ENCODE assay signal across 2 cellular contexts in the genomic region with DNA sequence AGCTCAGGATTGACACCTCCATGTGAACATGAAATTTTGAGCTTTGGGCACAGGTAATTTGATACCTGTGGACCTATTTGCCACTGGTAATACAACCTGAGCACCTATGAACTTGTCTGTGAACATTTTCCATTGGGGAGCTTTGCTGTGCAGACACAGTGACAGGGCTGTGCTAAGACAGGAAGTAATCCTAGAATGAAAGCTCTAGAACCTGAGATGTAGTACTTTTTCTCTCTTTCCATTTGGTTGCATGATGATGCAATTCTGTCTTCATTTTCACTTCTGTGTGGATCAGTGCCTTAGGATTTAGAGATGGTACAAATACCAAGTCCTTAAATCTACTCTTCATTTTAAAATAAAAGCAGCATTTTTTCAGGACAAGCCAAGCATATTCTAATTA.
TF ChIP-seq lines count a peak whose summit lies in the region.

No MANE protein-coding gene starts in this region.

TF ChIP-seq in IMR-90, 13 proteins besides CTCF, POLR2A, EP300 and RAD21:
- TF ChIP-seq SMC3 (IDR thresholded peaks at IDR 0.05; ENCODE audit: low read depth, low read length), result no peak
- TF ChIP-seq MAFK (IDR thresholded peaks at IDR 0.05; ENCODE audit: low read depth, low read length), result no peak
- TF ChIP-seq MXI1 (IDR thresholded peaks at IDR 0.05; ENCODE audit: borderline replicate concordance, low read depth, low read length), result no peak
- peak; percentile 76 for TF ChIP-seq CEBPB (IDR thresholded peaks at IDR 0.05; ENCODE audit: low read depth, low read length)
- TF ChIP-seq NFE2L2 (IDR thresholded peaks at IDR 0.05; ENCODE audit: low read depth, low read length), result no peak

TF ChIP-seq in GM12878, 131 proteins besides CTCF, POLR2A, EP300 and RAD21 (continues in another document):
- TF ChIP-seq SKIL (IDR thresholded peaks at IDR 0.05; ENCODE audit: low read depth, poor library complexity, severe bottlenecking), result no peak
- TF ChIP-seq IKZF2 (IDR thresholded peaks at IDR 0.05), result peak; percentile 43 to 45; a peak in 1 of 4 replicates
- no peak for TF ChIP-seq ZNF592 (IDR thresholded peaks at IDR 0.05)
- peak; percentile 46 to 85; a peak in 2 of 4 replicates for TF ChIP-seq CEBPB (IDR thresholded peaks at IDR 0.05; ENCODE audit: borderline replicate concordance in 1 of 2, low read depth in 2 of 2, low read length in 2 of 2)
- no peak for TF ChIP-seq ZNF622 (IDR thresholded peaks at IDR 0.05)
- no peak for TF ChIP-seq CHD4 (IDR thresholded peaks at IDR 0.05)
- TF ChIP-seq MYC (IDR thresholded peaks at IDR 0.05; ENCODE audit: insufficient read depth, insufficient read length, insufficient replicate concordance, low read length, severe bottlenecking), result no peak
- no peak for TF ChIP-seq KDM1A (IDR thresholded peaks at IDR 0.05; ENCODE audit: borderline replicate concordance)
- TF ChIP-seq WRNIP1 (IDR thresholded peaks at IDR 0.05; ENCODE audit: borderline replicate concordance, low read depth, low read length), result no peak
- no peak for TF ChIP-seq ZNF24 (IDR thresholded peaks at IDR 0.05)
- TF ChIP-seq ZBED1 (IDR thresholded peaks at IDR 0.05; ENCODE audit: borderline replicate concordance), result no peak
- no peak for TF ChIP-seq RB1 (IDR thresholded peaks at IDR 0.05; ENCODE audit: borderline replicate concordance)
- no peak for TF ChIP-seq YBX1 (IDR thresholded peaks at IDR 0.05)
- TF ChIP-seq, protein P1, sequence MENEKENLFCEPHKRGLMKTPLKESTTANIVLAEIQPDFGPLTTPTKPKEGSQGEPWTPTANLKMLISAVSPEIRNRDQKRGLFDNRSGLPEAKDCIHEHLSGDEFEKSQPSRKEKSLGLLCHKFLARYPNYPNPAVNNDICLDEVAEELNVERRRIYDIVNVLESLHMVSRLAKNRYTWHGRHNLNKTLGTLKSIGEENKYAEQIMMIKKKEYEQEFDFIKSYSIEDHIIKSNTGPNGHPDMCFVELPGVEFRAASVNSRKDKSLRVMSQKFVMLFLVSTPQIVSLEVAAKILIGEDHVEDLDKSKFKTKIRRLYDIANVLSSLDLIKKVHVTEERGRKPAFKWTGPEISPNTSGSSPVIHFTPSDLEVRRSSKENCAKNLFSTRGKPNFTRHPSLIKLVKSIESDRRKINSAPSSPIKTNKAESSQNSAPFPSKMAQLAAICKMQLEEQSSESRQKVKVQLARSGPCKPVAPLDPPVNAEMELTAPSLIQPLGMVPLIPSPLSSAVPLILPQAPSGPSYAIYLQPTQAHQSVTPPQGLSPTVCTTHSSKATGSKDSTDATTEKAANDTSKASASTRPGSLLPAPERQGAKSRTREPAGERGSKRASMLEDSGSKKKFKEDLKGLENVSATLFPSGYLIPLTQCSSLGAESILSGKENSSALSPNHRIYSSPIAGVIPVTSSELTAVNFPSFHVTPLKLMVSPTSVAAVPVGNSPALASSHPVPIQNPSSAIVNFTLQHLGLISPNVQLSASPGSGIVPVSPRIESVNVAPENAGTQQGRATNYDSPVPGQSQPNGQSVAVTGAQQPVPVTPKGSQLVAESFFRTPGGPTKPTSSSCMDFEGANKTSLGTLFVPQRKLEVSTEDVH (IDR thresholded peaks at IDR 0.05; ENCODE audit: low read depth, partially characterized antibody), result no peak
- no peak for TF ChIP-seq PML (IDR thresholded peaks at IDR 0.05; ENCODE audit: low read length)
- TF ChIP-seq CREB1 (IDR thresholded peaks at IDR 0.05; ENCODE audit: low read depth), result peak; percentile 40; the same call in 1 of the 2 replicates
- TF ChIP-seq RELB (IDR thresholded peaks at IDR 0.05; ENCODE audit: low read depth), result 0 out of 2 replicates have a peak, but pooled peaks have one; percentile 13
- no peak for TF ChIP-seq PKNOX1 (IDR thresholded peaks at IDR 0.05)
- TF ChIP-seq, protein P2, sequence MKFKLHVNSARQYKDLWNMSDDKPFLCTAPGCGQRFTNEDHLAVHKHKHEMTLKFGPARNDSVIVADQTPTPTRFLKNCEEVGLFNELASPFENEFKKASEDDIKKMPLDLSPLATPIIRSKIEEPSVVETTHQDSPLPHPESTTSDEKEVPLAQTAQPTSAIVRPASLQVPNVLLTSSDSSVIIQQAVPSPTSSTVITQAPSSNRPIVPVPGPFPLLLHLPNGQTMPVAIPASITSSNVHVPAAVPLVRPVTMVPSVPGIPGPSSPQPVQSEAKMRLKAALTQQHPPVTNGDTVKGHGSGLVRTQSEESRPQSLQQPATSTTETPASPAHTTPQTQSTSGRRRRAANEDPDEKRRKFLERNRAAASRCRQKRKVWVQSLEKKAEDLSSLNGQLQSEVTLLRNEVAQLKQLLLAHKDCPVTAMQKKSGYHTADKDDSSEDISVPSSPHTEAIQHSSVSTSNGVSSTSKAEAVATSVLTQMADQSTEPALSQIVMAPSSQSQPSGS (IDR thresholded peaks at IDR 0.05; ENCODE audit: low read length), result 0 out of 2 replicates have a peak, but pooled peaks have one; percentile 39
- no peak for TF ChIP-seq ZNF274 (IDR thresholded peaks at IDR 0.05; ENCODE audit: insufficient read depth, insufficient read length)
- TF ChIP-seq ZNF207 (IDR thresholded peaks at IDR 0.05; ENCODE audit: borderline replicate concordance), result no peak
- TF ChIP-seq E4F1 (IDR thresholded peaks at IDR 0.05; ENCODE audit: borderline replicate concordance, partially characterized antibody), result no peak
- TF ChIP-seq BCL3 (IDR thresholded peaks at IDR 0.05; ENCODE audit: borderline replicate concordance, insufficient read depth, low read depth, low read length, poor library complexity, severe bottlenecking), result no peak
- TF ChIP-seq DPF2 (IDR thresholded peaks at IDR 0.05), result 0 out of 2 replicates have a peak, but pooled peaks have one; percentile 12
- peak; percentile 21; the same call in 1 of the 2 replicates for TF ChIP-seq SPI1 (IDR thresholded peaks at IDR 0.05; ENCODE audit: borderline replicate concordance, insufficient read depth, low read depth, low read length)
- no peak for TF ChIP-seq ZBTB33 (IDR thresholded peaks at IDR 0.05)
- no peak for TF ChIP-seq JUNB (IDR thresholded peaks at IDR 0.05)
- no peak for TF ChIP-seq NFXL1 (IDR thresholded peaks at IDR 0.05; ENCODE audit: borderline replicate concordance)
- peak; percentile 36 for TF ChIP-seq IKZF1 (conservative IDR thresholded peaks at IDR 0.05)
- no peak for TF ChIP-seq PAX8 (IDR thresholded peaks at IDR 0.05)
